Comparison of ENCODE assay signal across 8 cellular contexts in genomic region chr2:64727013-64727767, GRCh38.
DNase-seq lines count a peak whose midpoint lies in the region; ATAC-seq and TF ChIP-seq lines count a peak whose summit lies in the region.

No MANE protein-coding gene starts in this region.

- ATAC-seq in CD4-positive, CD25-positive, alpha-beta regulatory T cell (ENCODE audit: low read depth in 2 of 2): peak; percentile 76 to 79
- peak; percentile 81 for ATAC-seq in GM19372 (IDR thresholded peaks at IDR 0.05; ENCODE audit: low read depth, unreplicated experiment)
- peak; percentile 88 for ATAC-seq in HG03378 (IDR thresholded peaks at IDR 0.05; ENCODE audit: unreplicated experiment)
- ATAC-seq in stimulated activated naive CD8-positive, alpha-beta T cell treated with anti-CD3 and anti-CD28 coated beads, Interleukin-15, Interleukin-2, amounts not matched to agents 100 U/mL and 50 U/mL, for 24 hours: peak; percentile 63

- H3K27ac Mint-ChIP-seq in CD4-positive, CD25-positive, alpha-beta regulatory T cell: peak overlapping the region; percentile 89 to 93 (median 93)
- H3K27ac Mint-ChIP-seq in activated T-helper 1 cell treated with anti-CD3 and anti-CD28 coated beads, Interleukin-12 subunit alpha, Interleukin-12 subunit beta, Interleukin-2, Interleukin-4 antibody, amounts not matched to agents 30 ng/mL and 10 ng/mL and 1 ng/mL, durations not matched to agents 14 hours and 24 hours and 36 hours: peak overlapping the region; percentile 79

- no peak for TF ChIP-seq EP300 in suprapubic skin (IDR thresholded peaks at IDR 0.05)

- peak overlapping the region; percentile 27 to 82 (median 70) for H3K4me3 Mint-ChIP-seq in CD4-positive, CD25-positive, alpha-beta regulatory T cell
- H3K4me3 Mint-ChIP-seq in activated T-helper 1 cell treated with anti-CD3 and anti-CD28 coated beads, Interleukin-12 subunit alpha, Interleukin-12 subunit beta, Interleukin-2, Interleukin-4 antibody, amounts not matched to agents 30 ng/mL and 10 ng/mL and 1 ng/mL, durations not matched to agents 14 hours and 24 hours and 36 hours: peak overlapping the region; percentile 7

- TF ChIP-seq CTCF in suprapubic skin (IDR thresholded peaks at IDR 0.05): no peak

- no peaks in the 10 kb centered on the region for H3K9me3 Mint-ChIP-seq in CD4-positive, CD25-positive, alpha-beta regulatory T cell
- H3K9me3 Mint-ChIP-seq in activated T-helper 1 cell treated with anti-CD3 and anti-CD28 coated beads, Interleukin-12 subunit alpha, Interleukin-12 subunit beta, Interleukin-2, Interleukin-4 antibody, amounts not matched to agents 30 ng/mL and 10 ng/mL and 1 ng/mL, durations not matched to agents 14 hours and 24 hours and 36 hours: no peaks in the 10 kb centered on the region

- no peaks in the 10 kb centered on the region for H3K27me3 ChIP-seq in CD4-positive, CD25-positive, alpha-beta regulatory T cell (ENCODE audit: control insufficient read depth, insufficient read depth, low read length)
- no peaks in the 10 kb centered on the region for H3K27me3 ChIP-seq in suprapubic skin

- no peaks in the 10 kb centered on the region for H3K27me3 Mint-ChIP-seq in CD4-positive, CD25-positive, alpha-beta regulatory T cell
- H3K27me3 Mint-ChIP-seq in activated T-helper 1 cell treated with anti-CD3 and anti-CD28 coated beads, Interleukin-12 subunit alpha, Interleukin-12 subunit beta, Interleukin-2, Interleukin-4 antibody, amounts not matched to agents 30 ng/mL and 10 ng/mL and 1 ng/mL, durations not matched to agents 14 hours and 24 hours and 36 hours (ENCODE audit: insufficient read depth): no peaks in the 10 kb centered on the region

- no peaks in the 10 kb centered on the region for H3K36me3 Mint-ChIP-seq in CD4-positive, CD25-positive, alpha-beta regulatory T cell
- H3K36me3 Mint-ChIP-seq in activated T-helper 1 cell treated with anti-CD3 and anti-CD28 coated beads, Interleukin-12 subunit alpha, Interleukin-12 subunit beta, Interleukin-2, Interleukin-4 antibody, amounts not matched to agents 30 ng/mL and 10 ng/mL and 1 ng/mL, durations not matched to agents 14 hours and 24 hours and 36 hours (ENCODE audit: low read depth): peaks cover 20% of the 10 kb centered on the region

- H3K27ac ChIP-seq in CD4-positive, CD25-positive, alpha-beta regulatory T cell (ENCODE audit: insufficient read depth, low read length, poor library complexity, severe bottlenecking): peak overlapping the region; percentile 61
- H3K27ac ChIP-seq in suprapubic skin: no peak overlapping the region

- H3K4me1 ChIP-seq in CD4-positive, CD25-positive, alpha-beta regulatory T cell (ENCODE audit: control insufficient read depth, insufficient read depth, low read length, poor library complexity, severe bottlenecking): peaks cover 30% of the 10 kb centered on the region
- peaks cover 30% of the 10 kb centered on the region for H3K4me1 ChIP-seq in suprapubic skin

- no peaks in the 10 kb centered on the region for H3K9me3 ChIP-seq in CD4-positive, CD25-positive, alpha-beta regulatory T cell (ENCODE audit: control insufficient read depth in 2 of 2, low read length in 2 of 2)
- H3K9me3 ChIP-seq in suprapubic skin: no peaks in the 10 kb centered on the region

- H3K4me3 ChIP-seq in CD4-positive, CD25-positive, alpha-beta regulatory T cell (ENCODE audit: low read depth, low read length): peak overlapping the region; percentile 77
- H3K4me3 ChIP-seq in suprapubic skin: no peak overlapping the region

- WGBS in suprapubic skin: 79% methylated on average over 3 of the region's 3 CpGs

- peaks cover 25 to 51% (median 43%) of the 10 kb centered on the region in 4 donors for H3K4me1 Mint-ChIP-seq in CD4-positive, CD25-positive, alpha-beta regulatory T cell
- peaks cover 59% of the 10 kb centered on the region for H3K4me1 Mint-ChIP-seq in activated T-helper 1 cell treated with anti-CD3 and anti-CD28 coated beads, Interleukin-12 subunit alpha, Interleukin-12 subunit beta, Interleukin-2, Interleukin-4 antibody, amounts not matched to agents 30 ng/mL and 10 ng/mL and 1 ng/mL, durations not matched to agents 14 hours and 24 hours and 36 hours (ENCODE audit: low read depth)

- no peaks in the 10 kb centered on the region for H3K36me3 ChIP-seq in CD4-positive, CD25-positive, alpha-beta regulatory T cell (ENCODE audit: control insufficient read depth, insufficient read depth, low read length)
- H3K36me3 ChIP-seq in suprapubic skin: no peaks in the 10 kb centered on the region

- DNase-seq in CD4-positive, CD25-positive, alpha-beta regulatory T cell: peak in 2 of 3 donors; percentile 41 to 80
- DNase-seq in activated T-helper 1 cell treated with anti-CD3 and anti-CD28 coated beads, Interleukin-12 subunit alpha, Interleukin-12 subunit beta, Interleukin-2, Interleukin-4 antibody, amounts not matched to agents 30 ng/mL and 10 ng/mL and 1 ng/mL, durations not matched to agents 14 hours and 24 hours and 36 hours (ENCODE audit: low spot score): no peak
- DNase-seq in stimulated activated naive CD8-positive, alpha-beta T cell treated with anti-CD3 and anti-CD28 coated beads, Interleukin-15, Interleukin-2, amounts not matched to agents 100 U/mL and 50 U/mL, for 24 hours: no peak
- DNase-seq in amniotic stem cell (lab: John Stamatoyannopoulos, UW) (no peak), suprapubic skin (ENCODE audit: low spot score in 2 of 2) (no peak), DMS153 (lab: John Stamatoyannopoulos, UW) (no peak)

- TF ChIP-seq POLR2A in suprapubic skin (IDR thresholded peaks at IDR 0.05): no peak

- intact Hi-C loops in activated T-helper 1 cell treated with anti-CD3 and anti-CD28 coated beads, Interleukin-12 subunit alpha, Interleukin-12 subunit beta, Interleukin-2, Interleukin-4 antibody, amounts not matched to agents 30 ng/mL and 10 ng/mL and 1 ng/mL, durations not matched to agents 14 hours and 24 hours and 36 hours (cut with micrococcal nuclease): loop anchor here (1.0 kb wide), 3 partner anchors 10 to 81 kb away; no protein-coding TSS in a partner anchor

Comparison
In these comparisons a context has a peak if more than half of its experiments do, and no peak if none do; other contexts are left out.
1. DNase-seq: peak in CD4-positive, CD25-positive, alpha-beta regulatory T cell (2 of 3); none in activated T-helper 1 cell treated with anti-CD3 and anti-CD28 coated beads, Interleukin-12 subunit alpha, Interleukin-12 subunit beta, Interleukin-2, Interleukin-4 antibody, amounts not matched to agents 30 ng/mL and 10 ng/mL and 1 ng/mL, durations not matched to agents 14 hours and 24 hours and 36 hours (single experiment), stimulated activated naive CD8-positive, alpha-beta T cell treated with anti-CD3 and anti-CD28 coated beads, Interleukin-15, Interleukin-2, amounts not matched to agents 100 U/mL and 50 U/mL, for 24 hours (single experiment), amniotic stem cell (single experiment), suprapubic skin (0 of 2) and DMS153 (single experiment).
2. Peak in every context shown above with its lines, with median percentiles within 50 percentile points of each other: ATAC-seq.